In the genomic region with DNA sequence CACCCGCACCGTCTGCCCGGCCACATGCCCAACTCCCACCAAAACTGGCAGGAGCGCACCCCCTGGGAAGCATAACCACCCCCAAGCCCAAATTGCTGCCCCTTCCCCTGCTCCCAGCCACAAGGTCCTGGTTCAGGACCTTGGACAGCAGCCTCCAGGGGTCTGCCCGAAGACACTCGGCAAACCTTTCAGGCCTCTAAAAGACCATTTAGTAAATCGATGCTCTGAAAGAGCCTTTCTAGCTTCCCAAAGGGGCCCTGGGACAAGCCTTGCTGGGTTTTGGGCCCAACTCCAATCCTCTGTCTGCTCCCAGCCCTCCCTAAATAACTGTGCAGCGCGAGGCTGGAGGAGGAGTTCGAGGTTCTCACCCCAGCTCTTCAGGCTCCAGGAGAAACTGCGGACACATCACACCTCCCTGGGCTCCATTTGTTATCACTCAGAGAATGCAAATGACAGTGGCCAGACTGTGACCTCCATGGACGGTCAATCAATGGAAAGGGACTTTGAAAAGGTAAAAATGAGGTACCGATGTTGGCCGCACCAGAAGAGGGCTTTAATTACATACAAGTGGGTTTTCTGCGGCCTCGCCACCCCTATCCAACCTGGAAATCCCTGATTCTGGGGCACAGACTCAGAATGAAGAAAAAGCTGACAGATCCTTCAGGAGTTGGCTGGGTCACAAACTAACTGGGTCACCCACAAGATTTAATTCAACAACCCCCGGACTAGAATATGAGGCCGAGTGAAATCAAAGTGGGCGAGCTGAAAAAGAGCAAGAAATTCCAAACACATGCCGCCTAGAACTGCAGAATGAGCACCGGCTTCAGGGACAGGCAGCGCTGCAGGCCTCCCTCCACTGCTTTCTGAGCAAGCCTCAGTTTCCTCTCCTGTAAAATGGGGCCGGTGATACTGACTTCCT, we compare ENCODE assay signal across 1 cellular context.
TF ChIP-seq lines count a peak whose summit lies in the region.

No MANE protein-coding gene starts in this region.

TF ChIP-seq in HepG2, 621 proteins besides CTCF, POLR2A, EP300 and RAD21 (continued from another document and continues in another):
- TF ChIP-seq KDM4B (CRISPR knock-in tag; IDR thresholded peaks at IDR 0.05) (0 out of 2 replicates have a peak, but pooled peaks have one; percentile 54), SP5 (CRISPR knock-in tag; IDR thresholded peaks at IDR 0.05; ENCODE audit: borderline replicate concordance, low read depth) (no peak), RFXAP (CRISPR knock-in tag; IDR thresholded peaks at IDR 0.05; ENCODE audit: borderline replicate concordance) (0 out of 2 replicates have a peak, but pooled peaks have one; percentile 50), ZSCAN29 (CRISPR knock-in tag; conservative IDR thresholded peaks at IDR 0.05) (no peak), ZNF557 (CRISPR knock-in tag; IDR thresholded peaks at IDR 0.05) (peak; percentile 90), ZNF749 (CRISPR knock-in tag; IDR thresholded peaks at IDR 0.05; ENCODE audit: borderline replicate concordance) (0 out of 2 replicates have a peak, but pooled peaks have one; percentile 59), ZNF260 (CRISPR knock-in tag; IDR thresholded peaks at IDR 0.05; ENCODE audit: borderline replicate concordance, low read depth) (no peak), GTF3A (CRISPR knock-in tag; conservative IDR thresholded peaks at IDR 0.05) (no peak), DMAP1 (CRISPR knock-in tag; IDR thresholded peaks at IDR 0.05) (no peak), ZNF678 (CRISPR knock-in tag; IDR thresholded peaks at IDR 0.05) (no peak), CEBPG (CRISPR knock-in tag; IDR thresholded peaks at IDR 0.05) (no peak), PHF21A (CRISPR knock-in tag; IDR thresholded peaks at IDR 0.05) (no peak), ZNF224 (CRISPR knock-in tag; IDR thresholded peaks at IDR 0.05) (no peak), ZFYVE20 (CRISPR knock-in tag; IDR thresholded peaks at IDR 0.05; ENCODE audit: borderline replicate concordance, low read depth) (no peak), ZNF234 (CRISPR knock-in tag; conservative IDR thresholded peaks at IDR 0.05) (no peak), ZZZ3 (CRISPR knock-in tag; IDR thresholded peaks at IDR 0.05; ENCODE audit: borderline replicate concordance) (no peak), ZNF547 (CRISPR knock-in tag; IDR thresholded peaks at IDR 0.05) (no peak), SMAD1 (CRISPR knock-in tag; IDR thresholded peaks at IDR 0.05; ENCODE audit: borderline replicate concordance, low read depth) (no peak), NRL (CRISPR knock-in tag; IDR thresholded peaks at IDR 0.05; ENCODE audit: borderline replicate concordance) (no peak), KLF16 (CRISPR knock-in tag; IDR thresholded peaks at IDR 0.05) (peak in 1 of 2 experiments; percentile 89; a peak in 2 of 4 replicates), YY1 (IDR thresholded peaks at IDR 0.05; ENCODE audit: insufficient read depth, insufficient replicate concordance, low read depth, low read length) (no peak), ZNF383 (CRISPR knock-in tag; IDR thresholded peaks at IDR 0.05; ENCODE audit: borderline replicate concordance) (no peak), NFIB (CRISPR knock-in tag; IDR thresholded peaks at IDR 0.05; ENCODE audit: borderline replicate concordance) (no peak), GLI4 (CRISPR knock-in tag; IDR thresholded peaks at IDR 0.05; ENCODE audit: borderline replicate concordance) (no peak)
- TF ChIP-seq, protein P1, sequence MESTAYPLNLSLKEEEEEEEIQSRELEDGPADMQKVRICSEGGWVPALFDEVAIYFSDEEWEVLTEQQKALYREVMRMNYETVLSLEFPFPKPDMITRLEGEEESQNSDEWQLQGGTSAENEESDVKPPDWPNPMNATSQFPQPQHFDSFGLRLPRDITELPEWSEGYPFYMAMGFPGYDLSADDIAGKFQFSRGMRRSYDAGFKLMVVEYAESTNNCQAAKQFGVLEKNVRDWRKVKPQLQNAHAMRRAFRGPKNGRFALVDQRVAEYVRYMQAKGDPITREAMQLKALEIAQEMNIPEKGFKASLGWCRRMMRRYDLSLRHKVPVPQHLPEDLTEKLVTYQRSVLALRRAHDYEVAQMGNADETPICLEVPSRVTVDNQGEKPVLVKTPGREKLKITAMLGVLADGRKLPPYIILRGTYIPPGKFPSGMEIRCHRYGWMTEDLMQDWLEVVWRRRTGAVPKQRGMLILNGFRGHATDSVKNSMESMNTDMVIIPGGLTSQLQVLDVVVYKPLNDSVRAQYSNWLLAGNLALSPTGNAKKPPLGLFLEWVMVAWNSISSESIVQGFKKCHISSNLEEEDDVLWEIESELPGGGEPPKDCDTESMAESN (CRISPR knock-in tag; conservative IDR thresholded peaks at IDR 0.05): no peak
- TF ChIP-seq, protein P2, sequence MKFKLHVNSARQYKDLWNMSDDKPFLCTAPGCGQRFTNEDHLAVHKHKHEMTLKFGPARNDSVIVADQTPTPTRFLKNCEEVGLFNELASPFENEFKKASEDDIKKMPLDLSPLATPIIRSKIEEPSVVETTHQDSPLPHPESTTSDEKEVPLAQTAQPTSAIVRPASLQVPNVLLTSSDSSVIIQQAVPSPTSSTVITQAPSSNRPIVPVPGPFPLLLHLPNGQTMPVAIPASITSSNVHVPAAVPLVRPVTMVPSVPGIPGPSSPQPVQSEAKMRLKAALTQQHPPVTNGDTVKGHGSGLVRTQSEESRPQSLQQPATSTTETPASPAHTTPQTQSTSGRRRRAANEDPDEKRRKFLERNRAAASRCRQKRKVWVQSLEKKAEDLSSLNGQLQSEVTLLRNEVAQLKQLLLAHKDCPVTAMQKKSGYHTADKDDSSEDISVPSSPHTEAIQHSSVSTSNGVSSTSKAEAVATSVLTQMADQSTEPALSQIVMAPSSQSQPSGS (CRISPR knock-in tag; IDR thresholded peaks at IDR 0.05): 0 out of 2 replicates have a peak, but pooled peaks have one; percentile 24
- TF ChIP-seq, protein P3, sequence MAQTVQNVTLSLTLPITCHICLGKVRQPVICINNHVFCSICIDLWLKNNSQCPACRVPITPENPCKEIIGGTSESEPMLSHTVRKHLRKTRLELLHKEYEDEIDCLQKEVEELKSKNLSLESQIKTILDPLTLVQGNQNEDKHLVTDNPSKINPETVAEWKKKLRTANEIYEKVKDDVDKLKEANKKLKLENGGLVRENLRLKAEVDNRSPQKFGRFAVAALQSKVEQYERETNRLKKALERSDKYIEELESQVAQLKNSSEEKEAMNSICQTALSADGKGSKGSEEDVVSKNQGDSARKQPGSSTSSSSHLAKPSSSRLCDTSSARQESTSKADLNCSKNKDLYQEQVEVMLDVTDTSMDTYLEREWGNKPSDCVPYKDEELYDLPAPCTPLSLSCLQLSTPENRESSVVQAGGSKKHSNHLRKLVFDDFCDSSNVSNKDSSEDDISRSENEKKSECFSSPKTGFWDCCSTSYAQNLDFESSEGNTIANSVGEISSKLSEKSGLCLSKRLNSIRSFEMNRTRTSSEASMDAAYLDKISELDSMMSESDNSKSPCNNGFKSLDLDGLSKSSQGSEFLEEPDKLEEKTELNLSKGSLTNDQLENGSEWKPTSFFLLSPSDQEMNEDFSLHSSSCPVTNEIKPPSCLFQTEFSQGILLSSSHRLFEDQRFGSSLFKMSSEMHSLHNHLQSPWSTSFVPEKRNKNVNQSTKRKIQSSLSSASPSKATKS (CRISPR knock-in tag; IDR thresholded peaks at IDR 0.05): no peak
- TF ChIP-seq, protein P4, sequence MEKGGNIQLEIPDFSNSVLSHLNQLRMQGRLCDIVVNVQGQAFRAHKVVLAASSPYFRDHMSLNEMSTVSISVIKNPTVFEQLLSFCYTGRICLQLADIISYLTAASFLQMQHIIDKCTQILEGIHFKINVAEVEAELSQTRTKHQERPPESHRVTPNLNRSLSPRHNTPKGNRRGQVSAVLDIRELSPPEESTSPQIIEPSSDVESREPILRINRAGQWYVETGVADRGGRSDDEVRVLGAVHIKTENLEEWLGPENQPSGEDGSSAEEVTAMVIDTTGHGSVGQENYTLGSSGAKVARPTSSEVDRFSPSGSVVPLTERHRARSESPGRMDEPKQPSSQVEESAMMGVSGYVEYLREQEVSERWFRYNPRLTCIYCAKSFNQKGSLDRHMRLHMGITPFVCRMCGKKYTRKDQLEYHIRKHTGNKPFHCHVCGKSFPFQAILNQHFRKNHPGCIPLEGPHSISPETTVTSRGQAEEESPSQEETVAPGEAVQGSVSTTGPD (CRISPR knock-in tag; IDR thresholded peaks at IDR 0.05): no peak
- TF ChIP-seq, protein P5, sequence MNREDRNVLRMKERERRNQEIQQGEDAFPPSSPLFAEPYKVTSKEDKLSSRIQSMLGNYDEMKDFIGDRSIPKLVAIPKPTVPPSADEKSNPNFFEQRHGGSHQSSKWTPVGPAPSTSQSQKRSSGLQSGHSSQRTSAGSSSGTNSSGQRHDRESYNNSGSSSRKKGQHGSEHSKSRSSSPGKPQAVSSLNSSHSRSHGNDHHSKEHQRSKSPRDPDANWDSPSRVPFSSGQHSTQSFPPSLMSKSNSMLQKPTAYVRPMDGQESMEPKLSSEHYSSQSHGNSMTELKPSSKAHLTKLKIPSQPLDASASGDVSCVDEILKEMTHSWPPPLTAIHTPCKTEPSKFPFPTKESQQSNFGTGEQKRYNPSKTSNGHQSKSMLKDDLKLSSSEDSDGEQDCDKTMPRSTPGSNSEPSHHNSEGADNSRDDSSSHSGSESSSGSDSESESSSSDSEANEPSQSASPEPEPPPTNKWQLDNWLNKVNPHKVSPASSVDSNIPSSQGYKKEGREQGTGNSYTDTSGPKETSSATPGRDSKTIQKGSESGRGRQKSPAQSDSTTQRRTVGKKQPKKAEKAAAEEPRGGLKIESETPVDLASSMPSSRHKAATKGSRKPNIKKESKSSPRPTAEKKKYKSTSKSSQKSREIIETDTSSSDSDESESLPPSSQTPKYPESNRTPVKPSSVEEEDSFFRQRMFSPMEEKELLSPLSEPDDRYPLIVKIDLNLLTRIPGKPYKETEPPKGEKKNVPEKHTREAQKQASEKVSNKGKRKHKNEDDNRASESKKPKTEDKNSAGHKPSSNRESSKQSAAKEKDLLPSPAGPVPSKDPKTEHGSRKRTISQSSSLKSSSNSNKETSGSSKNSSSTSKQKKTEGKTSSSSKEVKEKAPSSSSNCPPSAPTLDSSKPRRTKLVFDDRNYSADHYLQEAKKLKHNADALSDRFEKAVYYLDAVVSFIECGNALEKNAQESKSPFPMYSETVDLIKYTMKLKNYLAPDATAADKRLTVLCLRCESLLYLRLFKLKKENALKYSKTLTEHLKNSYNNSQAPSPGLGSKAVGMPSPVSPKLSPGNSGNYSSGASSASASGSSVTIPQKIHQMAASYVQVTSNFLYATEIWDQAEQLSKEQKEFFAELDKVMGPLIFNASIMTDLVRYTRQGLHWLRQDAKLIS (CRISPR knock-in tag; IDR thresholded peaks at IDR 0.05): no peak
- TF ChIP-seq, protein P6, sequence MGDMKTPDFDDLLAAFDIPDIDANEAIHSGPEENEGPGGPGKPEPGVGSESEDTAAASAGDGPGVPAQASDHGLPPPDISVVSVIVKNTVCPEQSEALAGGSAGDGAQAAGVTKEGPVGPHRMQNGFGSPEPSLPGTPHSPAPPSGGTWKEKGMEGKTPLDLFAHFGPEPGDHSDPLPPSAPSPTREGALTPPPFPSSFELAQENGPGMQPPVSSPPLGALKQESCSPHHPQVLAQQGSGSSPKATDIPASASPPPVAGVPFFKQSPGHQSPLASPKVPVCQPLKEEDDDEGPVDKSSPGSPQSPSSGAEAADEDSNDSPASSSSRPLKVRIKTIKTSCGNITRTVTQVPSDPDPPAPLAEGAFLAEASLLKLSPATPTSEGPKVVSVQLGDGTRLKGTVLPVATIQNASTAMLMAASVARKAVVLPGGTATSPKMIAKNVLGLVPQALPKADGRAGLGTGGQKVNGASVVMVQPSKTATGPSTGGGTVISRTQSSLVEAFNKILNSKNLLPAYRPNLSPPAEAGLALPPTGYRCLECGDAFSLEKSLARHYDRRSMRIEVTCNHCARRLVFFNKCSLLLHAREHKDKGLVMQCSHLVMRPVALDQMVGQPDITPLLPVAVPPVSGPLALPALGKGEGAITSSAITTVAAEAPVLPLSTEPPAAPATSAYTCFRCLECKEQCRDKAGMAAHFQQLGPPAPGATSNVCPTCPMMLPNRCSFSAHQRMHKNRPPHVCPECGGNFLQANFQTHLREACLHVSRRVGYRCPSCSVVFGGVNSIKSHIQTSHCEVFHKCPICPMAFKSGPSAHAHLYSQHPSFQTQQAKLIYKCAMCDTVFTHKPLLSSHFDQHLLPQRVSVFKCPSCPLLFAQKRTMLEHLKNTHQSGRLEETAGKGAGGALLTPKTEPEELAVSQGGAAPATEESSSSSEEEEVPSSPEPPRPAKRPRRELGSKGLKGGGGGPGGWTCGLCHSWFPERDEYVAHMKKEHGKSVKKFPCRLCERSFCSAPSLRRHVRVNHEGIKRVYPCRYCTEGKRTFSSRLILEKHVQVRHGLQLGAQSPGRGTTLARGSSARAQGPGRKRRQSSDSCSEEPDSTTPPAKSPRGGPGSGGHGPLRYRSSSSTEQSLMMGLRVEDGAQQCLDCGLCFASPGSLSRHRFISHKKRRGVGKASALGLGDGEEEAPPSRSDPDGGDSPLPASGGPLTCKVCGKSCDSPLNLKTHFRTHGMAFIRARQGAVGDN (CRISPR knock-in tag; IDR thresholded peaks at IDR 0.05): no peak
- TF ChIP-seq, protein P7, sequence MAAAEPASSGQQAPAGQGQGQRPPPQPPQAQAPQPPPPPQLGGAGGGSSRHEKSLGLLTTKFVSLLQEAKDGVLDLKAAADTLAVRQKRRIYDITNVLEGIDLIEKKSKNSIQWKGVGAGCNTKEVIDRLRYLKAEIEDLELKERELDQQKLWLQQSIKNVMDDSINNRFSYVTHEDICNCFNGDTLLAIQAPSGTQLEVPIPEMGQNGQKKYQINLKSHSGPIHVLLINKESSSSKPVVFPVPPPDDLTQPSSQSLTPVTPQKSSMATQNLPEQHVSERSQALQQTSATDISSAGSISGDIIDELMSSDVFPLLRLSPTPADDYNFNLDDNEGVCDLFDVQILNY (CRISPR knock-in tag; conservative IDR thresholded peaks at IDR 0.05): no peak
- TF ChIP-seq, protein P8, sequence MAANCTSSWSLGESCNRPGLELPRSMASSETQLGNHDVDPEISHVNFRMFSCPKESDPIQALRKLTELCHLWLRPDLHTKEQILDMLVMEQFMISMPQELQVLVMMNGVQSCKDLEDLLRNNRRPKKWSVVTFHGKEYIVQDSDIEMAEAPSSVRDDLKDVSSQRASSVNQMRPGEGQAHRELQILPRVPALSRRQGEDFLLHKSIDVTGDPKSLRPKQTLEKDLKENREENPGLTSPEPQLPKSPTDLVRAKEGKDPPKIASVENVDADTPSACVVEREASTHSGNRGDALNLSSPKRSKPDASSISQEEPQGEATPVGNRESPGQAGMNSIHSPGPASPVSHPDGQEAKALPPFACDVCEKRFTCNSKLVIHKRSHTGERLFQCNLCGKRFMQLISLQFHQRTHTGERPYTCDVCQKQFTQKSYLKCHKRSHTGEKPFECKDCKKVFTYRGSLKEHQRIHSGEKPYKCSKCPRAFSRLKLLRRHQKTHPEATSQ (CRISPR knock-in tag; IDR thresholded peaks at IDR 0.05; ENCODE audit: borderline replicate concordance): 0 out of 2 replicates have a peak, but pooled peaks have one; percentile 53
- TF ChIP-seq, protein P9, sequence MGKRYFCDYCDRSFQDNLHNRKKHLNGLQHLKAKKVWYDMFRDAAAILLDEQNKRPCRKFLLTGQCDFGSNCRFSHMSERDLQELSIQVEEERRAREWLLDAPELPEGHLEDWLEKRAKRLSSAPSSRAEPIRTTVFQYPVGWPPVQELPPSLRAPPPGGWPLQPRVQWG (CRISPR knock-in tag; IDR thresholded peaks at IDR 0.05; ENCODE audit: borderline replicate concordance, low read depth): no peak
- TF ChIP-seq, protein P10, sequence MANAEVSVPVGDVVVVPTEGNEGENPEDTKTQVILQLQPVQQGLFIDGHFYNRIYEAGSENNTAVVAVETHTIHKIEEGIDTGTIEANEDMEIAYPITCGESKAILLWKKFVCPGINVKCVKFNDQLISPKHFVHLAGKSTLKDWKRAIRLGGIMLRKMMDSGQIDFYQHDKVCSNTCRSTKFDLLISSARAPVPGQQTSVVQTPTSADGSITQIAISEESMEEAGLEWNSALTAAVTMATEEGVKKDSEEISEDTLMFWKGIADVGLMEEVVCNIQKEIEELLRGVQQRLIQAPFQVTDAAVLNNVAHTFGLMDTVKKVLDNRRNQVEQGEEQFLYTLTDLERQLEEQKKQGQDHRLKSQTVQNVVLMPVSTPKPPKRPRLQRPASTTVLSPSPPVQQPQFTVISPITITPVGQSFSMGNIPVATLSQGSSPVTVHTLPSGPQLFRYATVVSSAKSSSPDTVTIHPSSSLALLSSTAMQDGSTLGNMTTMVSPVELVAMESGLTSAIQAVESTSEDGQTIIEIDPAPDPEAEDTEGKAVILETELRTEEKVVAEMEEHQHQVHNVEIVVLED (CRISPR knock-in tag; IDR thresholded peaks at IDR 0.05; ENCODE audit: borderline replicate concordance): no peak
